13 cellular contexts compared by ENCODE assay signal in the genomic region with DNA sequence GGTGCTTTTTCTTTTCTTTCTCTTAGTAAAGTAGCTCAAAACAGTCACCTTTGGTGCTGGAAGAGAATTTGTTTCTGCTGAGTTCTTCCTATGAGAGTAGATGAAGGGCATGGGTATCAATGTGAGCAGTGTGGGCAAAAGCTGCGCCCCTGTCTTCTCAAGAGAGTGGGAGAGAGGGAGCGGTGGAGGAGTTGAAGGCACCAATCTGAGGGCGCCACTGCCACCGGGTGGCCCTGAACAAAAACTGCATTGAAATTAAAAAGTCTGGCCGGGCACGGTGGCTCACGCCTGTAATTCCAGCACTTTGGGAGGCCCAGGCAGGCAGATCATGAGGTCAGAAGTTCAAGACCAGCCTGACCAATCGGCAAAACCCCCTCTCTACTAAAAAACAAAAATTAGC. TPM values are rescaled to one million over a fixed set of nuclear protein-coding genes. Genes with fewer than 3 reads are reported as not detected.
DNase-seq lines count a peak whose midpoint lies in the region; ATAC-seq, FAIRE-seq and TF ChIP-seq lines count a peak whose summit lies in the region.
"Had no signal": no experiment of that assay in that cellular context is flagged by ENCODE, and none has a peak within 500 bp of the region (broad histone marks: within the 10 kb centered on the region; RNA-seq: fewer than 3 reads in every experiment).

No MANE protein-coding gene starts in this region.

- no peak overlapping the region for H3K23ac ChIP-seq in H1 (ENCODE audit: insufficient read length)

- no peaks in the 10 kb centered on the region for H3K9me3 ChIP-seq in H1 (ENCODE audit: insufficient read depth in 2 of 2, low read depth in 1 of 2, low read length in 1 of 2)

- intact Hi-C loops in activated CD4-positive, alpha-beta T cell treated with anti-CD3 and anti-CD28 coated beads, Interleukin-2, amount 10 ng/mL, durations not matched to agents 24 days and 14 days (cut with micrococcal nuclease) = no loop called here

- no peak overlapping the region for H3K4ac ChIP-seq in H1 (replicated peaks; ENCODE audit: insufficient read length, low read depth, low read length)

- peaks cover 60 to 94% (median 75%) of the 10 kb centered on the region in 4 experiments for H3K36me3 ChIP-seq in H1 (ENCODE audit: control insufficient read depth in 2 of 4, insufficient read depth in 4 of 4, low read length in 3 of 4)

- H2BK120ac ChIP-seq in H1 (replicated peaks; ENCODE audit: low read depth, low read length) = no peak overlapping the region

- H3K18ac ChIP-seq in H1 (ENCODE audit: extremely low read depth, low read length) = no peak overlapping the region

- peak; percentile 31 to 37 (median 35) for TF ChIP-seq CTCF in H1 (IDR thresholded peaks at IDR 0.05; ENCODE audit: control extremely low read depth in 1 of 3, insufficient read depth in 1 of 3, low read depth in 1 of 3, low read length in 3 of 3)

- POLR2A ChIA-PET in H1 (lab: Charles Lee; ENCODE audit: partially characterized antibody) = no interaction called here
- POLR2A ChIA-PET in activated CD4-positive, alpha-beta memory T cell treated with anti-CD3 and anti-CD28 coated beads, Interleukin-2, amount 10 ng/mL, durations not matched to agents 7 days and 5 days (lab: Charles Lee) = no interaction called here

- no peak overlapping the region for H2BK12ac ChIP-seq in H1 (ENCODE audit: low read depth, low read length)

- ATAC-seq in stimulated activated effector memory CD8-positive, alpha-beta T cell treated with anti-CD3 and anti-CD28 coated beads, Interleukin-12 subunit alpha, Interleukin-12 subunit beta, amount 100 ng/mL, for 72 hours = no peak

- peaks cover 11% of the 10 kb centered on the region for H3K79me1 ChIP-seq in H1 (ENCODE audit: low read depth, low read length)

- no peaks in the 10 kb centered on the region for H3K27me3 Mint-ChIP-seq in activated CD4-positive, alpha-beta T cell treated with anti-CD3 and anti-CD28 coated beads, Interleukin-2, amount 10 ng/mL, durations not matched to agents 24 days and 14 days
- no peaks in the 10 kb centered on the region for H3K27me3 Mint-ChIP-seq in activated CD4-positive, alpha-beta memory T cell treated with anti-CD3 and anti-CD28 coated beads, Interleukin-2, amount 10 ng/mL, durations not matched to agents 7 days and 5 days
- H3K27me3 Mint-ChIP-seq: CD8-positive, alpha-beta memory T cell had no signal

- H3K56ac ChIP-seq in H1 (replicated peaks; ENCODE audit: insufficient read length, low read depth, low read length) = no peak overlapping the region

- H3K79me2 ChIP-seq in H1 (ENCODE audit: control insufficient read depth in 1 of 2, insufficient read depth in 2 of 2, low read length in 2 of 2) = peaks cover 0 to 23% of the 10 kb centered on the region in 2 experiments; a peak in 1 of 4 replicates

- H3K4me1 Mint-ChIP-seq in activated CD4-positive, alpha-beta T cell treated with anti-CD3 and anti-CD28 coated beads, Interleukin-2, amount 10 ng/mL, durations not matched to agents 24 days and 14 days = no peaks in the 10 kb centered on the region
- peaks cover 8% of the 10 kb centered on the region for H3K4me1 Mint-ChIP-seq in stimulated activated effector memory CD8-positive, alpha-beta T cell treated with anti-CD3 and anti-CD28 coated beads, Interleukin-12 subunit alpha, Interleukin-12 subunit beta, amount 100 ng/mL, for 72 hours
- no peaks in the 10 kb centered on the region for H3K4me1 Mint-ChIP-seq in activated CD4-positive, alpha-beta memory T cell treated with anti-CD3 and anti-CD28 coated beads, Interleukin-2, amount 10 ng/mL, durations not matched to agents 7 days and 5 days

- peaks cover 19 to 41% of the 10 kb centered on the region in 2 experiments for H4K20me1 ChIP-seq in H1 (replicated peaks in 1 of 2; ENCODE audit: control insufficient read depth in 1 of 2, insufficient read depth in 2 of 2, low read length in 2 of 2)

- no peaks in the 10 kb centered on the region for H3K27me3 ChIP-seq in H1 (replicated peaks in 1 of 4; ENCODE audit: control insufficient read depth in 3 of 4, extremely low read depth in 1 of 4, insufficient read depth in 3 of 4, low read length in 3 of 4)

- no peak overlapping the region for H3K4me3 Mint-ChIP-seq in activated CD4-positive, alpha-beta T cell treated with anti-CD3 and anti-CD28 coated beads, Interleukin-2, amount 10 ng/mL, durations not matched to agents 24 days and 14 days
- H3K4me3 Mint-ChIP-seq in stimulated activated effector memory CD8-positive, alpha-beta T cell treated with anti-CD3 and anti-CD28 coated beads, Interleukin-12 subunit alpha, Interleukin-12 subunit beta, amount 100 ng/mL, for 72 hours = no peak overlapping the region
- H3K4me3 Mint-ChIP-seq in activated CD4-positive, alpha-beta memory T cell treated with anti-CD3 and anti-CD28 coated beads, Interleukin-2, amount 10 ng/mL, durations not matched to agents 7 days and 5 days = no peak overlapping the region
- H3K4me3 Mint-ChIP-seq: CD8-positive, alpha-beta memory T cell; immature natural killer cell had no signal

- H3K4me3 ChIP-seq in H1 (ENCODE audit: extremely low read depth in 1 of 4, insufficient read depth in 2 of 4, low read depth in 3 of 4, low read length in 4 of 4) = no peak overlapping the region

- no peak overlapping the region for H3K14ac ChIP-seq in H1 (ENCODE audit: insufficient read length)

- no peak overlapping the region for H4K91ac ChIP-seq in H1 (replicated peaks; ENCODE audit: insufficient read length, low read length)

- TF ChIP-seq EP300 in H1 (IDR thresholded peaks at IDR 0.05; ENCODE audit: borderline replicate concordance in 1 of 2, low read depth in 2 of 2, low read length in 2 of 2) = no peak

- H3K4me1 ChIP-seq in H1 (replicated peaks in 1 of 4; ENCODE audit: control insufficient read depth in 3 of 4, insufficient read depth in 4 of 4, low read length in 3 of 4) = no peaks in the 10 kb centered on the region

- 95% methylated on average over 8 of the region's 8 CpGs; no CpG with 5 or more reads in 1 of the 2 experiments for WGBS in H1 (ENCODE audit: extremely low coverage in 1 of 2, insufficient coverage in 1 of 2, insufficient read length in 1 of 2, insufficient replicate concordance in 2 of 2, low coverage in 1 of 2, low lambda C conversion rate in 2 of 2, missing lambda C conversion rate in 1 of 2), 2 experiments

- H3K23me2 ChIP-seq in H1 (ENCODE audit: low read depth, low read length) = no peaks in the 10 kb centered on the region

- CTCF ChIA-PET in H1 (lab: Charles Lee; ENCODE audit: partially characterized antibody) = interaction anchor here (0.8 to 3.4 kb wide), 11 partner anchors 10 to 154 kb away, joined by 3 to 33 read pairs (median 3); no protein-coding TSS in a partner anchor
- CTCF ChIA-PET in activated CD4-positive, alpha-beta memory T cell treated with anti-CD3 and anti-CD28 coated beads, Interleukin-2, amount 10 ng/mL, durations not matched to agents 7 days and 5 days (lab: Charles Lee) = interaction anchor here (0.7 kb wide), 1 partner anchor 679 kb away, joined by 3 read pairs; no protein-coding TSS in a partner anchor

- no peak overlapping the region for H3K9ac ChIP-seq in H1 (replicated peaks in 1 of 4; ENCODE audit: extremely low read depth in 1 of 4, low read depth in 3 of 4, low read length in 3 of 4)

- no peak for DNase-seq in activated CD4-positive, alpha-beta T cell treated with anti-CD3 and anti-CD28 coated beads, Interleukin-2, amount 10 ng/mL, durations not matched to agents 24 days and 14 days
- DNase-seq in activated CD4-positive, alpha-beta T cell treated with anti-CD3 and anti-CD28 coated beads for 4 hours = no peak
- DNase-seq in NAMALWA (ENCODE audit: low spot score) (peak; percentile 35), H1 (ENCODE audit: low read depth in 1 of 2, low spot score in 2 of 2) (no peak), T-helper 2 cell (no peak)
- no peak for DNase-seq in stimulated activated effector memory CD8-positive, alpha-beta T cell treated with anti-CD3 and anti-CD28 coated beads, Interleukin-12 subunit alpha, Interleukin-12 subunit beta, amount 100 ng/mL, for 72 hours (ENCODE audit: low spot score in 2 of 2)
- no peak for DNase-seq in activated CD4-positive, alpha-beta memory T cell treated with anti-CD3 and anti-CD28 coated beads, Interleukin-2, amount 10 ng/mL, durations not matched to agents 7 days and 5 days
- no peak for DNase-seq in activated CD4-positive, alpha-beta T cell treated with anti-CD3 and anti-CD28 coated beads, Interleukin-2, amount 50 U/mL, for 48 hours
- DNase-seq: CD8-positive, alpha-beta memory T cell; immature natural killer cell; NCI-H1436; retina had no signal

- FAIRE-seq in H1 (lab: Jason Lieb, UNC) = no peak

- H3K27ac Mint-ChIP-seq in activated CD4-positive, alpha-beta T cell treated with anti-CD3 and anti-CD28 coated beads, Interleukin-2, amount 10 ng/mL, durations not matched to agents 24 days and 14 days = peak overlapping the region; percentile 34
- H3K27ac Mint-ChIP-seq in stimulated activated effector memory CD8-positive, alpha-beta T cell treated with anti-CD3 and anti-CD28 coated beads, Interleukin-12 subunit alpha, Interleukin-12 subunit beta, amount 100 ng/mL, for 72 hours = peak overlapping the region; percentile 54
- no peak overlapping the region for H3K27ac Mint-ChIP-seq in activated CD4-positive, alpha-beta memory T cell treated with anti-CD3 and anti-CD28 coated beads, Interleukin-2, amount 10 ng/mL, durations not matched to agents 7 days and 5 days

- no peak overlapping the region for H4K5ac ChIP-seq in H1 (ENCODE audit: insufficient read length, low read depth, low read length)

- H3K9me3 Mint-ChIP-seq in activated CD4-positive, alpha-beta T cell treated with anti-CD3 and anti-CD28 coated beads, Interleukin-2, amount 10 ng/mL, durations not matched to agents 24 days and 14 days = no peaks in the 10 kb centered on the region
- no peaks in the 10 kb centered on the region for H3K9me3 Mint-ChIP-seq in stimulated activated effector memory CD8-positive, alpha-beta T cell treated with anti-CD3 and anti-CD28 coated beads, Interleukin-12 subunit alpha, Interleukin-12 subunit beta, amount 100 ng/mL, for 72 hours
- no peaks in the 10 kb centered on the region for H3K9me3 Mint-ChIP-seq in activated CD4-positive, alpha-beta memory T cell treated with anti-CD3 and anti-CD28 coated beads, Interleukin-2, amount 10 ng/mL, durations not matched to agents 7 days and 5 days
- H3K9me3 Mint-ChIP-seq: CD8-positive, alpha-beta memory T cell; immature natural killer cell had no signal

- H3K27ac ChIP-seq in H1 (ENCODE audit: low read depth, low read length) = no peak overlapping the region

- no peak overlapping the region for H2BK20ac ChIP-seq in H1 (ENCODE audit: low read length)

- peak; percentile 39 to 43; a peak in 3 of 4 replicates for TF ChIP-seq RAD21 in H1 (IDR thresholded peaks at IDR 0.05 in 1 of 2, conservative IDR thresholded peaks at IDR 0.05 in 1 of 2; ENCODE audit: low read depth in 2 of 2, low read length in 2 of 2)

- no peak overlapping the region for H4K8ac ChIP-seq in H1 (ENCODE audit: extremely low read depth, insufficient read depth, low read length)

- no peak overlapping the region for H2AFZ ChIP-seq in H1 (ENCODE audit: low read length)

- H3K4me2 ChIP-seq in H1 (ENCODE audit: insufficient read depth in 1 of 2, low read depth in 2 of 2, low read length in 2 of 2) = no peak overlapping the region

- H2BK15ac ChIP-seq in H1 (ENCODE audit: low read length) = no peak overlapping the region

- no peak for TF ChIP-seq POLR2A in H1 (IDR thresholded peaks at IDR 0.05; ENCODE audit: control extremely low read depth in 1 of 2, low read depth in 2 of 2, low read length in 2 of 2)

- no peak overlapping the region for H2BK5ac ChIP-seq in H1 (ENCODE audit: low read depth, low read length)

- peaks cover 59% of the 10 kb centered on the region for H3K36me3 Mint-ChIP-seq in activated CD4-positive, alpha-beta T cell treated with anti-CD3 and anti-CD28 coated beads, Interleukin-2, amount 10 ng/mL, durations not matched to agents 24 days and 14 days (ENCODE audit: low read depth)
- peaks cover 100% of the 10 kb centered on the region for H3K36me3 Mint-ChIP-seq in stimulated activated effector memory CD8-positive, alpha-beta T cell treated with anti-CD3 and anti-CD28 coated beads, Interleukin-12 subunit alpha, Interleukin-12 subunit beta, amount 100 ng/mL, for 72 hours
- peaks cover 82% of the 10 kb centered on the region for H3K36me3 Mint-ChIP-seq in activated CD4-positive, alpha-beta memory T cell treated with anti-CD3 and anti-CD28 coated beads, Interleukin-2, amount 10 ng/mL, durations not matched to agents 7 days and 5 days (ENCODE audit: low read depth)

- no peak overlapping the region for H2AK5ac ChIP-seq in H1 (ENCODE audit: low read depth, low read length)

RNA-seq across cellular contexts. Expression of gene EPHX3, which starts 28.7 kb away (rescaled TPM):
- total RNA-seq in activated CD4-positive, alpha-beta T cell treated with anti-CD3 and anti-CD28 coated beads, Interleukin-2, amount 10 ng/mL, durations not matched to agents 24 days and 14 days = 0.09 and 0.16 TPM in 2 replicates
- total RNA-seq in H1 (2021; fragmentation: NEBNext Ultra II Directional; extraction: Animal tissue kit (Norgen Biotek cat#: 25700)) = 30.2 and 30.9 TPM in 2 replicates
- 47.6 and 67.5 TPM in 2 replicates for polyA plus RNA-seq in H1 (2011; rRNA removed)
- polyA plus RNA-seq in H1 (2011; cell fraction: cytosol; rRNA removed) = 24.1 TPM
- polyA plus RNA-seq in H1 (2011; cell fraction: nucleus; rRNA removed) = 51.8 TPM
- polyA plus RNA-seq in H1 (2012, experiment 1 of 2) = 25.8 to 35.8 TPM (median 34.5 TPM) in 4 replicates
- 44.5 TPM for polyA plus RNA-seq in H1 (2012, experiment 2 of 2)
- polyA plus RNA-seq in H1 (2013, experiment 1 of 2) = 39.3 TPM
- polyA plus RNA-seq in H1 (2013, experiment 2 of 2) = 42.0 TPM
- 25.4 and 38.4 TPM in 2 replicates for polyA minus RNA-seq in H1 (2011; rRNA and poly(A)+ RNA removed)
- polyA minus RNA-seq in H1 (2011; cell fraction: cytosol; rRNA and poly(A)+ RNA removed) = 11.8 TPM
- 14.0 TPM for polyA minus RNA-seq in H1 (2011; cell fraction: nucleus; rRNA and poly(A)+ RNA removed)
- total RNA-seq in activated CD4-positive, alpha-beta memory T cell treated with anti-CD3 and anti-CD28 coated beads, Interleukin-2, amount 10 ng/mL, durations not matched to agents 7 days and 5 days = under 1 TPM in 1 of 2 experiments, not detected in 1; 0.20 TPM
- total RNA-seq: CD8-positive, alpha-beta memory T cell; T-helper 1 cell treated with Interleukin-12 subunit alpha and Interleukin-12 subunit beta and Interleukin-4 antibody, amounts not matched to agents 30 ng/mL and 1 ng/mL, for 36 hours had no signal
- polyA plus RNA-seq: CD8-positive, alpha-beta memory T cell; immature natural killer cell had no signal

Comparison
In these comparisons a context has a peak if more than half of its experiments do, and no peak if none do; other contexts are left out.
1. RNA of gene EPHX3, which starts 28.7 kb away (total RNA-seq): 30.2 to 30.9 TPM in H1; 0.20 TPM in activated CD4-positive, alpha-beta memory T cell treated with anti-CD3 and anti-CD28 coated beads, Interleukin-2, amount 10 ng/mL, durations not matched to agents 7 days and 5 days and 0.09 to 0.16 TPM in activated CD4-positive, alpha-beta T cell treated with anti-CD3 and anti-CD28 coated beads, Interleukin-2, amount 10 ng/mL, durations not matched to agents 24 days and 14 days; every median in the first group is over 10 times any median in the second.